In genomic region chr2:240500561-240501423, GRCh38 we compare ENCODE assay signal across 30 cellular contexts. TPM values are rescaled to one million over a fixed set of nuclear protein-coding genes. Genes with fewer than 3 reads are reported as not detected.
A peak's percentile ranks its signal among the peaks of the same experiment; 100 is the strongest.
DNase-seq lines count a peak whose midpoint lies in the region; ATAC-seq, FAIRE-seq and TF ChIP-seq lines count a peak whose summit lies in the region.
"Had no signal": no experiment of that assay in that cellular context is flagged by ENCODE, and none has a peak within 500 bp of the region (broad histone marks: within the 10 kb centered on the region; RNA-seq: fewer than 3 reads in every experiment).

No MANE protein-coding gene starts in this region.

- H3K4me1 ChIP-seq in GM12878 (ENCODE audit: control insufficient read depth, insufficient read depth, low read length): no peaks in the 10 kb centered on the region
- H3K4me1 ChIP-seq: A549; BLaER1 treated with 17β-estradiol and CSF1 and Interleukin-3, amounts not matched to agents 10 nM and 100 nM; body of pancreas; upper lobe of left lung had no signal

- H3K27me3 Mint-ChIP-seq in HFFc6 (ENCODE audit: insufficient read depth): no peaks in the 10 kb centered on the region
- H3K27me3 Mint-ChIP-seq: activated CD4-positive, alpha-beta T cell treated with anti-CD3 and anti-CD28 coated beads, Interleukin-2, amount 10 ng/mL, durations not matched to agents 7 days and 5 days; activated naive CD8-positive, alpha-beta T cell treated with anti-CD3 and anti-CD28 coated beads, Interleukin-2, amount 10 ng/mL, durations not matched to agents 7 days and 5 days; stimulated activated naive B cell treated with anti-CD40 and anti-IgM and Interleukin-4, amounts not matched to agents 10 μg/mL and 1 μg/mL and 100 μg/mL, for 72 hours had no signal

- BruUV-seq in GM12878 (replicated peaks; lab: Mats Ljungman, UMichigan): no TSS peak

- no peak overlapping the region for H3K4me2 ChIP-seq in GM12878 (ENCODE audit: control insufficient read depth, insufficient read depth)
- H3K4me2 ChIP-seq: A549; BLaER1 treated with 17β-estradiol and CSF1 and Interleukin-3, amounts not matched to agents 10 nM and 100 nM had no signal

- no peak for TF ChIP-seq POLR2A in GM12878 (IDR thresholded peaks at IDR 0.05; ENCODE audit: low read depth, low read length)

- no peak overlapping the region for H3K9ac ChIP-seq in GM12878 (ENCODE audit: control insufficient read depth, insufficient read depth, low read length)
- H3K9ac ChIP-seq: BLaER1 treated with 17β-estradiol and CSF1 and Interleukin-3, amounts not matched to agents 10 nM and 100 nM had no signal

- H3K4me3 Mint-ChIP-seq in HFFc6: no peak overlapping the region
- H3K4me3 Mint-ChIP-seq: activated CD4-positive, alpha-beta T cell treated with anti-CD3 and anti-CD28 coated beads, Interleukin-2, amount 10 ng/mL, durations not matched to agents 7 days and 5 days; activated naive CD8-positive, alpha-beta T cell treated with anti-CD3 and anti-CD28 coated beads, Interleukin-2, amount 10 ng/mL, durations not matched to agents 7 days and 5 days; activated T-helper 1 cell treated with anti-CD3 and anti-CD28 coated beads, Interleukin-12 subunit alpha, Interleukin-12 subunit beta, Interleukin-2, Interleukin-4 antibody, amounts not matched to agents 30 ng/mL and 10 ng/mL and 1 ng/mL, durations not matched to agents 14 hours and 24 hours and 36 hours; nephron; stimulated activated naive B cell treated with anti-CD40 and anti-IgM and Interleukin-4, amounts not matched to agents 10 μg/mL and 1 μg/mL and 100 μg/mL, for 72 hours; T-helper 1 cell treated with Interleukin-12 subunit alpha and Interleukin-12 subunit beta and Interleukin-4 antibody, amounts not matched to agents 30 μg/mL and 1 μg/mL, for 36 hours had no signal

- FAIRE-seq in GM12878 (lab: Jason Lieb, UNC): no peak
- FAIRE-seq: A549, D721Med, endothelial cell of umbilical vein, H1, keratinocyte had no signal

- TF ChIP-seq RAD21 in GM12878 (IDR thresholded peaks at IDR 0.05; ENCODE audit: insufficient read depth, low read depth, low read length): no peak

- 0 out of 4 replicates have a peak, but pooled peaks cover 0 to 2% of the 10 kb centered on the region in 2 experiments for H3K36me3 ChIP-seq in GM12878 (ENCODE audit: control insufficient read depth in 2 of 2, insufficient read depth in 2 of 2, low read length in 1 of 2)

- CTCF ChIA-PET in GM12878 (lab: Yijun Ruan, JAX): no interaction called here

- POLR2A ChIA-PET in GM12878 (lab: Charles Lee): no interaction called here

- no peaks in the 10 kb centered on the region for H3K27me3 ChIP-seq in GM12878 (replicated peaks in 1 of 2; ENCODE audit: control insufficient read depth in 2 of 2, insufficient read depth in 2 of 2, low read length in 1 of 2)
- H3K27me3 ChIP-seq: BLaER1 treated with 17β-estradiol and CSF1 and Interleukin-3, amounts not matched to agents 10 nM and 100 nM; body of pancreas; upper lobe of left lung had no signal

- DNase-seq in activated T-cell treated with anti-CD3 and anti-CD28 coated beads, Interleukin-2, amount 50 U/mL, for 1 hour: peak; percentile 7
- DNase-seq in activated T-cell treated with anti-CD3 and anti-CD28 coated beads for 4 hours (no peak), GM12878 (ENCODE audit: low read depth, low spot score) (no peak), mesenteric fat pad (ENCODE audit: low spot score) (peak; percentile 83), OCI-M1 (lab: John Stamatoyannopoulos, UW) (no peak), NCI-H1092 (lab: John Stamatoyannopoulos, UW) (no peak), HFFc6 (no peak)
- DNase-seq in stimulated activated CD8-positive, alpha-beta memory T cell treated with anti-CD3 and anti-CD28 coated beads, Interleukin-4, amount 100 ng/mL, for 48 hours: peak; percentile 17
- DNase-seq: activated CD4-positive, alpha-beta T cell treated with anti-CD3 and anti-CD28 coated beads, Interleukin-2, amount 10 ng/mL, durations not matched to agents 7 days and 5 days; activated naive CD8-positive, alpha-beta T cell treated with anti-CD3 and anti-CD28 coated beads, Interleukin-2, amount 10 ng/mL, durations not matched to agents 7 days and 5 days; cortex of kidney; foreskin fibroblast; hippocampal formation; Kasumi-1; mesenchymal stem cell; NCI-H1092 treated with DMSO at 0.1 percent for 48 hours; NCI-H526; SIG-M5; stimulated activated naive B cell treated with anti-CD40 and anti-IgM and Interleukin-4, amounts not matched to agents 10 μg/mL and 1 μg/mL and 100 μg/mL, for 72 hours had no signal

- H3K4me3 ChIP-seq in GM12878: no peak overlapping the region
- H3K4me3 ChIP-seq: A549; BLaER1 treated with 17β-estradiol and CSF1 and Interleukin-3, amounts not matched to agents 10 nM and 100 nM; body of pancreas; upper lobe of left lung had no signal

- H4K20me1 ChIP-seq in GM12878 (ENCODE audit: control insufficient read depth, insufficient read depth): no peaks in the 10 kb centered on the region

- H3K4me1 Mint-ChIP-seq in HFFc6 (ENCODE audit: low read depth): no peaks in the 10 kb centered on the region
- H3K4me1 Mint-ChIP-seq: activated CD4-positive, alpha-beta T cell treated with anti-CD3 and anti-CD28 coated beads, Interleukin-2, amount 10 ng/mL, durations not matched to agents 7 days and 5 days; activated naive CD8-positive, alpha-beta T cell treated with anti-CD3 and anti-CD28 coated beads, Interleukin-2, amount 10 ng/mL, durations not matched to agents 7 days and 5 days; nephron had no signal

- H3K79me2 ChIP-seq in GM12878 (ENCODE audit: control insufficient read depth, insufficient read depth, low read length): no peaks in the 10 kb centered on the region

- H2AFZ ChIP-seq in GM12878 (ENCODE audit: control insufficient read depth, low read depth, low read length): no peak overlapping the region

- no peak overlapping the region for H3K27ac Mint-ChIP-seq in HFFc6
- H3K27ac Mint-ChIP-seq: activated naive CD8-positive, alpha-beta T cell treated with anti-CD3 and anti-CD28 coated beads, Interleukin-2, amount 10 ng/mL, durations not matched to agents 7 days and 5 days; activated T-helper 1 cell treated with anti-CD3 and anti-CD28 coated beads, Interleukin-12 subunit alpha, Interleukin-12 subunit beta, Interleukin-2, Interleukin-4 antibody, amounts not matched to agents 30 ng/mL and 10 ng/mL and 1 ng/mL, durations not matched to agents 14 hours and 24 hours and 36 hours; nephron; stimulated activated naive B cell treated with anti-CD40 and anti-IgM and Interleukin-4, amounts not matched to agents 10 μg/mL and 1 μg/mL and 100 μg/mL, for 72 hours; T-helper 1 cell treated with Interleukin-12 subunit alpha and Interleukin-12 subunit beta and Interleukin-4 antibody, amounts not matched to agents 30 μg/mL and 1 μg/mL, for 36 hours had no signal

- TF ChIP-seq CTCF in GM12878 (IDR thresholded peaks at IDR 0.05 in 2 of 3, conservative IDR thresholded peaks at IDR 0.05 in 1 of 3; ENCODE audit: control insufficient read depth in 2 of 3, extremely low read depth in 1 of 3, insufficient read depth in 1 of 3, low read depth in 3 of 3, low read length in 3 of 3) (no peak), HFFc6 (IDR thresholded peaks at IDR 0.05) (no peak)

- SMC1A ChIA-PET in GM12878 (lab: Charles Lee; ENCODE audit: uncharacterized antibody, unreplicated experiment): no interaction called here

- in situ Hi-C loops in GM12878 (cut with MboI): loop anchor here (25.0 kb wide), 1 partner anchor 337 kb away; no protein-coding TSS in a partner anchor

- no peaks in the 10 kb centered on the region for H3K9me3 ChIP-seq in GM12878 (replicated peaks; ENCODE audit: control insufficient read depth, insufficient read depth, low read length)
- H3K9me3 ChIP-seq: A549, body of pancreas, upper lobe of left lung had no signal

- RAD21 ChIA-PET in GM12878 (lab: Charles Lee; ENCODE audit: unreplicated experiment): no interaction called here

- ATAC-seq in GM12878: no peak
- ATAC-seq: A549; body of pancreas; stimulated activated naive B cell treated with anti-CD40 and anti-IgM and Interleukin-4, amounts not matched to agents 10 μg/mL and 1 μg/mL and 100 μg/mL, for 72 hours had no signal

- H3K27ac ChIP-seq in GM12878 (ENCODE audit: control insufficient read depth, insufficient read depth): no peak overlapping the region
- H3K27ac ChIP-seq: A549; BLaER1 treated with 17β-estradiol and CSF1 and Interleukin-3, amounts not matched to agents 10 nM and 100 nM; body of pancreas; upper lobe of left lung had no signal

- TF ChIP-seq EP300 in GM12878 (IDR thresholded peaks at IDR 0.05; ENCODE audit: borderline replicate concordance in 1 of 2, control insufficient read depth in 1 of 2, low read depth in 2 of 2, low read length in 2 of 2): no peak

- 94% methylated on average over 19 of the region's 24 CpGs for WGBS in GM12878 (ENCODE audit: insufficient coverage, insufficient replicate concordance, low lambda C conversion rate, missing lambda C conversion rate)

- intact Hi-C loops in GM12878 (cut with micrococcal nuclease; ENCODE audit: unreplicated experiment): no loop called here

- no peaks in the 10 kb centered on the region for H3K36me3 Mint-ChIP-seq in HFFc6 (ENCODE audit: low read depth)

- H3K9me3 Mint-ChIP-seq in HFFc6: no peaks in the 10 kb centered on the region
- H3K9me3 Mint-ChIP-seq: activated CD4-positive, alpha-beta T cell treated with anti-CD3 and anti-CD28 coated beads, Interleukin-2, amount 10 ng/mL, durations not matched to agents 7 days and 5 days; activated naive CD8-positive, alpha-beta T cell treated with anti-CD3 and anti-CD28 coated beads, Interleukin-2, amount 10 ng/mL, durations not matched to agents 7 days and 5 days; activated T-helper 1 cell treated with anti-CD3 and anti-CD28 coated beads, Interleukin-12 subunit alpha, Interleukin-12 subunit beta, Interleukin-2, Interleukin-4 antibody, amounts not matched to agents 30 ng/mL and 10 ng/mL and 1 ng/mL, durations not matched to agents 14 hours and 24 hours and 36 hours; T-helper 1 cell treated with Interleukin-12 subunit alpha and Interleukin-12 subunit beta and Interleukin-4 antibody, amounts not matched to agents 30 μg/mL and 1 μg/mL, for 36 hours had no signal

RNA-seq across cellular contexts. Expression of gene ANKMY1, which starts 57.0 kb away (rescaled TPM):
- total RNA-seq in GM12878 (2013; cell fraction: nucleolus; rRNA removed): 30.8 and 36.5 TPM in 2 replicates
- total RNA-seq in GM12878 (2014; rRNA removed) (8.4 and 11.5 TPM in 2 replicates), GM12878 (2014; rRNA removed; fragmentation: Illumina TruSeq; extraction: Trizol) (9.6 and 10.7 TPM in 2 replicates), GM12878 (2021) (15.3 and 19.6 TPM in 2 replicates), mesenteric fat pad (11.4 TPM)
- 5.1 TPM for polyA plus RNA-seq in GM12878 (2011; ENCODE audit: low read depth)
- polyA plus RNA-seq in GM12878 (2011; rRNA removed) (5.8 and 7.3 TPM in 2 replicates), GM12878 (2014; fragmentation: Illumina TruSeq; extraction: Trizol) (9.0 and 15.1 TPM in 2 replicates), GM12878 (2014; fragmentation: Nextera tagmentation; extraction: Ambion mirVana) (1 to 10 TPM; 1.1 to 2.4 TPM), GM12878 (2014; rRNA removed) (11.6 and 13.8 TPM in 2 replicates), GM12878 (2016; fragmentation: Nextera tagmentation; extraction: Ambion mirVana) (10 to 100 TPM; 10.3 to 11.5 TPM)
- 9.3 and 9.6 TPM in 2 replicates for polyA plus RNA-seq in GM12878 (2011; cell fraction: cytosol; rRNA removed)
- 17.5 and 21.5 TPM in 2 replicates for polyA plus RNA-seq in GM12878 (2011; cell fraction: nucleus; rRNA removed)
- polyA plus RNA-seq in GM12878 (2012): 9.4 and 9.8 TPM in 2 replicates
- polyA minus RNA-seq in GM12878 (2011; rRNA and poly(A)+ RNA removed): 12.7 and 18.9 TPM in 2 replicates
- 6.4 and 8.2 TPM in 2 replicates for polyA minus RNA-seq in GM12878 (2011; cell fraction: cytosol; rRNA and poly(A)+ RNA removed)
- 13.8 and 23.8 TPM in 2 replicates for polyA minus RNA-seq in GM12878 (2011; cell fraction: nucleus; rRNA and poly(A)+ RNA removed)
- total RNA-seq in HFFc6 (2021; fragmentation: NEBNext Ultra II Directional; extraction: Animal tissue kit (Norgen Biotek cat#: 25700)): 1 to 10 TPM; 4.4 to 5.6 (median 5.2) TPM

RNA-seq across cellular contexts. Expression of gene DUSP28, which starts 59.4 kb away (rescaled TPM):
- total RNA-seq in GM12878 (2013; cell fraction: nucleolus; rRNA removed): 10.4 and 11.4 TPM in 2 replicates
- total RNA-seq in GM12878 (2014; rRNA removed) (8.2 and 8.6 TPM in 2 replicates), GM12878 (2014; rRNA removed; fragmentation: Illumina TruSeq; extraction: Trizol) (3.4 and 3.6 TPM in 2 replicates), GM12878 (2021) (4.8 and 5.2 TPM in 2 replicates), mesenteric fat pad (3.8 TPM)
- polyA plus RNA-seq in GM12878 (2011; ENCODE audit: low read depth): 3.1 TPM
- polyA plus RNA-seq in GM12878 (2011; rRNA removed) (9.5 and 11.0 TPM in 2 replicates), GM12878 (2014; fragmentation: Illumina TruSeq; extraction: Trizol) (4.4 and 4.6 TPM in 2 replicates), GM12878 (2014; fragmentation: Nextera tagmentation; extraction: Ambion mirVana) (1 to 10 TPM; 2.5 to 3.0 TPM), GM12878 (2014; rRNA removed) (6.2 and 7.6 TPM in 2 replicates), GM12878 (2016; fragmentation: Nextera tagmentation; extraction: Ambion mirVana) (10 to 100 TPM; 11.6 to 12.5 TPM)
- polyA plus RNA-seq in GM12878 (2011; cell fraction: cytosol; rRNA removed): 6.3 and 6.4 TPM in 2 replicates
- 3.7 and 5.9 TPM in 2 replicates for polyA plus RNA-seq in GM12878 (2011; cell fraction: nucleus; rRNA removed)
- polyA plus RNA-seq in GM12878 (2012): 7.7 and 8.3 TPM in 2 replicates
- polyA minus RNA-seq in GM12878 (2011; rRNA and poly(A)+ RNA removed): 7.6 and 10.9 TPM in 2 replicates
- polyA minus RNA-seq in GM12878 (2011; cell fraction: cytosol; rRNA and poly(A)+ RNA removed): 1.7 and 3.6 TPM in 2 replicates
- polyA minus RNA-seq in GM12878 (2011; cell fraction: nucleus; rRNA and poly(A)+ RNA removed): 6.4 and 11.9 TPM in 2 replicates
- total RNA-seq in HFFc6 (2021; fragmentation: NEBNext Ultra II Directional; extraction: Animal tissue kit (Norgen Biotek cat#: 25700)): 1 to 10 TPM; 3.1 to 5.0 (median 4.3) TPM

Comparison
In these comparisons a context has a peak if more than half of its experiments do, and no peak if none do; other contexts are left out.
1. DNase-seq: peak in activated T-cell treated with anti-CD3 and anti-CD28 coated beads, Interleukin-2, amount 50 U/mL, for 1 hour (single experiment), mesenteric fat pad (single experiment) and stimulated activated CD8-positive, alpha-beta memory T cell treated with anti-CD3 and anti-CD28 coated beads, Interleukin-4, amount 100 ng/mL, for 48 hours (single experiment); none in activated T-cell treated with anti-CD3 and anti-CD28 coated beads for 4 hours (single experiment), GM12878 (single experiment), OCI-M1 (single experiment), NCI-H1092 (single experiment) and HFFc6 (single experiment).